4 cellular contexts compared by ENCODE assay signal in genomic region chr17:21434976-21435375, GRCh38. TPM values are rescaled to one million over a fixed set of nuclear protein-coding genes. Genes with fewer than 3 reads are reported as not detected.
"Had no signal": no experiment of that assay in that cellular context is flagged by ENCODE, and none has a peak within 500 bp of the region (broad histone marks: within the 10 kb centered on the region; RNA-seq: fewer than 3 reads in every experiment).

No MANE protein-coding gene starts in this region.

RNA-seq across cellular contexts. Expression of gene KCNJ12, which starts 58.8 kb away (rescaled TPM):
- total RNA-seq: HepG2, HT-29 had no signal
- polyA plus RNA-seq: HepG2, IgD-negative memory B cell, K562 had no signal
